ENCODE assay signal across 1 cellular context in the genomic region with DNA sequence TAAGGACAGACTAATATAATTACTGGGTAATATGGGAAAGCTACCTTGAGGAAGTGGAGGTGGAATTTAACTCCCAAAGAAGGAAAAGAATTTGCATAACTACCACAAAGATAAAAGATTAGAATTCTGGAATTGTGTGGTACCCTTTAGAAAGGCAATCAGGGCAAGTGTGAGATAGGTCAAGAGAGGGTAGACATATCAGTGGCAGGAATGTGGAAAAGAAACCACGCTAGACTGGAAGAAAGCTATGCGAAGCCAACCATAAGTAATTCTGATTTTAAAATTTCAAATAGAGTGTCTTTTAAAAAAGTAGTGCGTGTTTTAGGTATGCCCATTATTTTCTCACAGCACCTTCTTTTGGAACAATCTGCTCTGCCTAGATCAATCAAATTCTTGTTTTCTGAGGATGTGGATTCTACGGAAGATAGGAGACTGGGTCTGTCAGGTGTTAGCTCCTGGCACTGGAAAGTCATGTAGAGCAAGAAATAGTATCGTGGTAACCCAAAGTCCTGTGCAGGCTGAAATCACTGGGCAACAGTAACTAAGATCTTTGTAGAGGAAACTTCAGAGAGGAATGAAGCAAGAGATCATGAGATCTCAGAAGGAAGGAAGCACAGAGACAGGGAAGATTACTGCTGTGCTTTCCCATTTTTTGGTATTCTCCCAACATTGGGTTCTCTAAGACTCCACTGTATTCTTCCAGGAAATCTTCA.
TF ChIP-seq lines count a peak whose summit lies in the region.

No MANE protein-coding gene starts in this region.

TF ChIP-seq in HepG2, 621 proteins besides CTCF, POLR2A, EP300 and RAD21:
- TF ChIP-seq ZNF513 (CRISPR knock-in tag; conservative IDR thresholded peaks at IDR 0.05), result no peak
- no peak for TF ChIP-seq ZNF766 (CRISPR knock-in tag; IDR thresholded peaks at IDR 0.05; ENCODE audit: borderline replicate concordance)
- TF ChIP-seq YY1 (IDR thresholded peaks at IDR 0.05; ENCODE audit: insufficient read depth, insufficient replicate concordance, low read depth, low read length), result no peak
- no peak for TF ChIP-seq XBP1 (CRISPR knock-in tag; IDR thresholded peaks at IDR 0.05)
- TF ChIP-seq ZNF567 (CRISPR knock-in tag; IDR thresholded peaks at IDR 0.05; ENCODE audit: borderline replicate concordance), result no peak
- no peak for TF ChIP-seq IKZF4 (CRISPR knock-in tag; IDR thresholded peaks at IDR 0.05; ENCODE audit: borderline replicate concordance, low read depth, not compliant biosample characterization)
- TF ChIP-seq AHR (CRISPR knock-in tag; IDR thresholded peaks at IDR 0.05), result no peak
- no peak for TF ChIP-seq ZNF577 (CRISPR knock-in tag; IDR thresholded peaks at IDR 0.05; ENCODE audit: borderline replicate concordance, low read depth)
- TF ChIP-seq ZFP36 (IDR thresholded peaks at IDR 0.05; ENCODE audit: borderline replicate concordance, low read depth, low read length, partially characterized antibody), result no peak
- TF ChIP-seq REST (IDR thresholded peaks at IDR 0.05; ENCODE audit: borderline replicate concordance in 1 of 2, low read depth in 1 of 2, low read length in 2 of 2), result no peak
- TF ChIP-seq, protein P1, sequence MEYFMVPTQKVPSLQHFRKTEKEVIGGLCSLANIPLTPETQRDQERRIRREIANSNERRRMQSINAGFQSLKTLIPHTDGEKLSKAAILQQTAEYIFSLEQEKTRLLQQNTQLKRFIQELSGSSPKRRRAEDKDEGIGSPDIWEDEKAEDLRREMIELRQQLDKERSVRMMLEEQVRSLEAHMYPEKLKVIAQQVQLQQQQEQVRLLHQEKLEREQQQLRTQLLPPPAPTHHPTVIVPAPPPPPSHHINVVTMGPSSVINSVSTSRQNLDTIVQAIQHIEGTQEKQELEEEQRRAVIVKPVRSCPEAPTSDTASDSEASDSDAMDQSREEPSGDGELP (IDR thresholded peaks at IDR 0.05; ENCODE audit: borderline replicate concordance, low read depth), result no peak
- no peak for TF ChIP-seq AGO1 (IDR thresholded peaks at IDR 0.05; ENCODE audit: low read depth, low read length, poor library complexity, severe bottlenecking)
- no peak for TF ChIP-seq CEBPZ (IDR thresholded peaks at IDR 0.05; ENCODE audit: low read length)
- TF ChIP-seq ZFP82 (CRISPR knock-in tag; IDR thresholded peaks at IDR 0.05; ENCODE audit: borderline replicate concordance), result no peak
- no peak for TF ChIP-seq YEATS2 (CRISPR knock-in tag; IDR thresholded peaks at IDR 0.05; ENCODE audit: borderline replicate concordance)
